Comparison of ENCODE assay signal across 10 cellular contexts in genomic region chr10:42475168-42476098, GRCh38.
DNase-seq lines count a peak whose midpoint lies in the region; ATAC-seq and FAIRE-seq lines count a peak whose summit lies in the region.
"Had no signal": no experiment of that assay in that cellular context is flagged by ENCODE, and none has a peak within 500 bp of the region (broad histone marks: within the 10 kb centered on the region; RNA-seq: fewer than 3 reads in every experiment).

No MANE protein-coding gene starts in this region.

- peaks cover 0 to 4% of the 10 kb centered on the region in 2 donors for H3K36me3 Mint-ChIP-seq in activated T-cell treated with anti-CD3 and anti-CD28 coated beads, Interleukin-2, amount 50 U/mL, for 72 hours (ENCODE audit: insufficient read depth in 2 of 2)
- no peaks in the 10 kb centered on the region for H3K36me3 Mint-ChIP-seq in activated naive CD8-positive, alpha-beta T cell treated with anti-CD3 and anti-CD28 coated beads, Interleukin-2, amount 50 U/mL, for 24 hours (ENCODE audit: low read depth)
- H3K36me3 Mint-ChIP-seq: activated naive CD4-positive, alpha-beta T cell treated with anti-CD3 and anti-CD28 coated beads, Interleukin-2, amount 50 U/mL, for 24 hours had no signal

- no peaks in the 10 kb centered on the region for H3K27me3 ChIP-seq in mesendoderm (ENCODE audit: insufficient read depth, low read length, poor library complexity)

- FAIRE-seq in urothelium cell line (lab: Jason Lieb, UNC) = peak; percentile 98

- H3K9ac ChIP-seq in mesendoderm (ENCODE audit: low read length) = no peak overlapping the region

- no peak overlapping the region for H3K4me2 ChIP-seq in mesendoderm (ENCODE audit: low read length)

- no peak overlapping the region for H3K18ac ChIP-seq in mesendoderm (ENCODE audit: low read length)

- no peak overlapping the region for H2BK15ac ChIP-seq in mesendoderm (replicated peaks; ENCODE audit: low read depth)

- H3K4me3 ChIP-seq in mesendoderm (ENCODE audit: low read length) = no peak overlapping the region
- H3K4me3 ChIP-seq: psoas muscle had no signal

- no peak for DNase-seq in activated T-cell treated with anti-CD3 and anti-CD28 coated beads, Interleukin-2, amount 50 U/mL, for 72 hours
- DNase-seq in activated T-cell treated with anti-CD3 and anti-CD28 coated beads for 4 hours = no peak
- peak; percentile 2 for DNase-seq in activated naive CD8-positive, alpha-beta T cell treated with anti-CD3 and anti-CD28 coated beads, Interleukin-2, amount 50 U/mL, for 24 hours
- peak; percentile 71 for DNase-seq in kidney glomerular epithelial cell (lab: John Stamatoyannopoulos, UW)
- DNase-seq in urothelium cell line (ENCODE audit: low spot score) = peak; percentile 95
- DNase-seq in NOMO-1 treated with dmso at 0.1 percent for 144 hours (lab: John Stamatoyannopoulos, UW; ENCODE audit: unreplicated experiment) = no peak
- no peak for DNase-seq in mesendoderm
- no peak for DNase-seq in NCI-H187 (lab: John Stamatoyannopoulos, UW)

- no peak for ATAC-seq in activated T-cell treated with anti-CD3 and anti-CD28 coated beads, Interleukin-2, amount 50 U/mL, for 72 hours (replicated peaks in 1 of 2)
- ATAC-seq in activated naive CD8-positive, alpha-beta T cell treated with anti-CD3 and anti-CD28 coated beads, Interleukin-2, amount 50 U/mL, for 24 hours = no peak

- H2BK120ac ChIP-seq in mesendoderm (ENCODE audit: low read depth, low read length) = no peak overlapping the region

- H4K8ac ChIP-seq in mesendoderm (ENCODE audit: low read depth, low read length) = no peak overlapping the region

- H3K27me3 Mint-ChIP-seq in activated T-cell treated with anti-CD3 and anti-CD28 coated beads, Interleukin-2, amount 50 U/mL, for 72 hours (ENCODE audit: low read depth) = peaks cover 38% of the 10 kb centered on the region
- peaks cover 36% of the 10 kb centered on the region for H3K27me3 Mint-ChIP-seq in activated naive CD8-positive, alpha-beta T cell treated with anti-CD3 and anti-CD28 coated beads, Interleukin-2, amount 50 U/mL, for 24 hours

- no CpG with 5 or more reads among the region's 52 CpGs for WGBS in mesendoderm (ENCODE audit: extremely low coverage, insufficient coverage, low lambda C conversion rate)

- H2AK5ac ChIP-seq in mesendoderm (ENCODE audit: low read length) = no peak overlapping the region

- H3K79me2 ChIP-seq in mesendoderm (ENCODE audit: control insufficient read depth, insufficient read depth, low read length) = no peaks in the 10 kb centered on the region

- no peak overlapping the region for H3K4ac ChIP-seq in mesendoderm (ENCODE audit: low read depth, low read length)

- no peak overlapping the region for H2BK5ac ChIP-seq in mesendoderm (ENCODE audit: low read length)

- H3K56ac ChIP-seq in mesendoderm (ENCODE audit: low read length) = no peak overlapping the region

- no peaks in the 10 kb centered on the region for H3K4me1 ChIP-seq in mesendoderm (ENCODE audit: control insufficient read depth, low read depth, low read length)
- H3K4me1 ChIP-seq: psoas muscle had no signal

- no peak overlapping the region for H3K27ac ChIP-seq in mesendoderm (ENCODE audit: low read depth, low read length)
- H3K27ac ChIP-seq: psoas muscle had no signal

- peak overlapping the region; percentile 22 to 56 for H3K4me3 Mint-ChIP-seq in activated T-cell treated with anti-CD3 and anti-CD28 coated beads, Interleukin-2, amount 50 U/mL, for 72 hours
- no peak overlapping the region for H3K4me3 Mint-ChIP-seq in activated naive CD8-positive, alpha-beta T cell treated with anti-CD3 and anti-CD28 coated beads, Interleukin-2, amount 50 U/mL, for 24 hours
- H3K4me3 Mint-ChIP-seq: activated naive CD4-positive, alpha-beta T cell treated with anti-CD3 and anti-CD28 coated beads, Interleukin-2, amount 50 U/mL, for 24 hours had no signal

- no peak overlapping the region for H3K23ac ChIP-seq in mesendoderm (ENCODE audit: low read length)

- H3K36me3 ChIP-seq in mesendoderm (ENCODE audit: control insufficient read depth, insufficient read depth, low read length) = no peaks in the 10 kb centered on the region

- no peak overlapping the region for H4K5ac ChIP-seq in mesendoderm (ENCODE audit: low read length)

- peaks cover 10% of the 10 kb centered on the region for H3K4me1 Mint-ChIP-seq in activated T-cell treated with anti-CD3 and anti-CD28 coated beads, Interleukin-2, amount 50 U/mL, for 72 hours (ENCODE audit: low read depth)
- peaks cover 4% of the 10 kb centered on the region for H3K4me1 Mint-ChIP-seq in activated naive CD8-positive, alpha-beta T cell treated with anti-CD3 and anti-CD28 coated beads, Interleukin-2, amount 50 U/mL, for 24 hours

- no peaks in the 10 kb centered on the region for H3K79me1 ChIP-seq in mesendoderm (ENCODE audit: low read length)

- H3K9me3 Mint-ChIP-seq in activated T-cell treated with anti-CD3 and anti-CD28 coated beads, Interleukin-2, amount 50 U/mL, for 72 hours = peaks cover 0 to 2% of the 10 kb centered on the region in 2 donors
- no peaks in the 10 kb centered on the region for H3K9me3 Mint-ChIP-seq in activated naive CD8-positive, alpha-beta T cell treated with anti-CD3 and anti-CD28 coated beads, Interleukin-2, amount 50 U/mL, for 24 hours
- H3K9me3 Mint-ChIP-seq: activated naive CD4-positive, alpha-beta T cell treated with anti-CD3 and anti-CD28 coated beads, Interleukin-2, amount 50 U/mL, for 24 hours had no signal

- no peak overlapping the region for H3K27ac Mint-ChIP-seq in activated T-cell treated with anti-CD3 and anti-CD28 coated beads, Interleukin-2, amount 50 U/mL, for 72 hours
- no peak overlapping the region for H3K27ac Mint-ChIP-seq in activated naive CD8-positive, alpha-beta T cell treated with anti-CD3 and anti-CD28 coated beads, Interleukin-2, amount 50 U/mL, for 24 hours
- H3K27ac Mint-ChIP-seq: activated naive CD4-positive, alpha-beta T cell treated with anti-CD3 and anti-CD28 coated beads, Interleukin-2, amount 50 U/mL, for 24 hours had no signal

Comparison
In these comparisons a context has a peak if more than half of its experiments do, and no peak if none do; other contexts are left out.
1. DNase-seq: peak in activated naive CD8-positive, alpha-beta T cell treated with anti-CD3 and anti-CD28 coated beads, Interleukin-2, amount 50 U/mL, for 24 hours (single experiment), kidney glomerular epithelial cell (single experiment) and urothelium cell line (single experiment); none in activated T-cell treated with anti-CD3 and anti-CD28 coated beads, Interleukin-2, amount 50 U/mL, for 72 hours (0 of 2), activated T-cell treated with anti-CD3 and anti-CD28 coated beads for 4 hours (single experiment), NOMO-1 treated with dmso at 0.1 percent for 144 hours (single experiment), mesendoderm (single experiment) and NCI-H187 (0 of 2).